9 cellular contexts compared by ENCODE assay signal in the genomic region with DNA sequence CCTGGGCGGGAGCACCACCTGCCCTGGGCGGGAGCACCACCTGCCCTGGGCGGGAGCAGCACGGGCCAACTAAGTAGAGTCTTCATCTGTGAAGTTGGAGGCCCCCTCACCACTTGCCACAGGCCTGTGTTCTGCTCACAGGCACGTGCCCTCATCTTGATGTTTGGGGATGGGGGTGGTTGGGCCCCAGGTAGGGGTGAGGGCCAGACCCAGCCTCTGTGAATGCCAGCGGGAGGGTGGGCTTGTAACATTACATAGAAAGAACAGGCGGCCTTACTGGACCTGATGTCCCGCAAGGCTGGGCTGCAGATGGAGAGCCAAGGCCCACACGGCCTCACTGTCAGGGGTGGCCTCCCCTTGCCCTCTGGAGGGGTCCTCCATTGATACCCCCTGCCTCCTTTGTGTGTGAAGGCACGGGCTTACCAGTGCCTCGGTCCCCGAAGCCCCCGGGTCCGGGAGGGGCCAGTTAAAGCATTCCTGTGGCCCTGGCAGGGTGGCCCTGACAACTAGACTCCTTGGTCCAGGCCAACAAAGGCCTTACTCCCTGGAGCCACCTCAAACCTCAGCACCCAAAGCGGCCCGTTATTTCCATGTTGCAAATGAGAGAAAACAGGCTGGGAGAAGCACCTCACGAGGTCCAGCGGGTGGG. TPM values are rescaled to one million over a fixed set of nuclear protein-coding genes. Genes with fewer than 3 reads are reported as not detected.
DNase-seq lines count a peak whose midpoint lies in the region; ATAC-seq and TF ChIP-seq lines count a peak whose summit lies in the region.
"Had no signal": no experiment of that assay in that cellular context is flagged by ENCODE, and none has a peak within 500 bp of the region (broad histone marks: within the 10 kb centered on the region; RNA-seq: fewer than 3 reads in every experiment).

No MANE protein-coding gene starts in this region.

- H3K4me2 ChIP-seq in MM.1S (ENCODE audit: low read depth, low read length): peak overlapping the region; percentile 91

- ATAC-seq in effector memory CD8-positive, alpha-beta T cell (replicated peaks): no peak
- ATAC-seq in GM21390 (IDR thresholded peaks at IDR 0.05; ENCODE audit: unreplicated experiment): no peak
- ATAC-seq: foreskin keratinocyte had no signal

- peak overlapping the region; percentile 81 for H3K27ac ChIP-seq in CD4-positive, alpha-beta memory T cell (ENCODE audit: low read depth, low read length)
- peak overlapping the region; percentile 45; the same call in 1 of the 2 replicates for H3K27ac ChIP-seq in MM.1S (ENCODE audit: low read length)

- peaks cover 2 to 23% (median 14%) of the 10 kb centered on the region in 4 donors for H3K4me1 Mint-ChIP-seq in CD4-positive, alpha-beta memory T cell
- peaks cover 10 to 14% of the 10 kb centered on the region in 2 donors for H3K4me1 Mint-ChIP-seq in effector memory CD8-positive, alpha-beta T cell (ENCODE audit: low read depth in 2 of 2)
- H3K4me1 Mint-ChIP-seq in neural crest cell: peaks cover 3% of the 10 kb centered on the region

- DNase-seq in CD4-positive, alpha-beta memory T cell: peak in 1 of 5 donors; percentile 51
- DNase-seq in MM.1S (no peak), neural crest cell (ENCODE audit: low read depth, low spot score) (no peak), NCI-H2029 (lab: John Stamatoyannopoulos, UW) (no peak), SW 1271 (lab: John Stamatoyannopoulos, UW) (no peak), NCI-H526 (lab: John Stamatoyannopoulos, UW) (no peak)
- no peak for DNase-seq in effector memory CD8-positive, alpha-beta T cell
- DNase-seq: foreskin keratinocyte had no signal

- H4K20me1 ChIP-seq in MM.1S (ENCODE audit: insufficient read depth, low read length): no peaks in the 10 kb centered on the region

- H3K9me3 ChIP-seq in CD4-positive, alpha-beta memory T cell (ENCODE audit: control insufficient read depth in 1 of 2, low read length in 2 of 2): no peaks in the 10 kb centered on the region
- no peaks in the 10 kb centered on the region for H3K9me3 ChIP-seq in MM.1S (replicated peaks; ENCODE audit: insufficient read depth, low read length)

- 0 out of 2 replicates have a peak, but pooled peaks cover 5% of the 10 kb centered on the region for H3K79me2 ChIP-seq in MM.1S (ENCODE audit: low read length)

- H3K4me3 Mint-ChIP-seq in CD4-positive, alpha-beta memory T cell: peak overlapping the region; percentile 75 to 89 (median 84)
- peak overlapping the region; percentile 80 to 82 for H3K4me3 Mint-ChIP-seq in effector memory CD8-positive, alpha-beta T cell
- peak overlapping the region; percentile 56 for H3K4me3 Mint-ChIP-seq in neural crest cell

- H3K36me3 Mint-ChIP-seq in CD4-positive, alpha-beta memory T cell: no peaks in the 10 kb centered on the region
- H3K36me3 Mint-ChIP-seq in effector memory CD8-positive, alpha-beta T cell (ENCODE audit: insufficient read depth): peaks cover 35% of the 10 kb centered on the region
- no peaks in the 10 kb centered on the region for H3K36me3 Mint-ChIP-seq in neural crest cell (ENCODE audit: low read depth)

- intact Hi-C loops in CD4-positive, alpha-beta memory T cell (cut with micrococcal nuclease): loop anchor here (2.0 kb wide), 2 partner anchors 21 to 65 kb away; no protein-coding TSS in a partner anchor

- H2AFZ ChIP-seq in MM.1S (ENCODE audit: low read length): peak overlapping the region; percentile 90

- POLR2A ChIA-PET in CD4-positive, alpha-beta memory T cell (lab: Charles Lee; ENCODE audit: partially characterized antibody): interaction anchor here (1.2 to 4.2 kb wide), 6 partner anchors 13 to 73 kb away, joined by 3 to 52 read pairs (median 22); partner anchors contain the start of gene CCDC57

- no peaks in the 10 kb centered on the region for H3K36me3 ChIP-seq in CD4-positive, alpha-beta memory T cell (ENCODE audit: insufficient read depth, low read length)
- no peaks in the 10 kb centered on the region for H3K36me3 ChIP-seq in MM.1S (replicated peaks; ENCODE audit: insufficient read depth, low read length)

- peak overlapping the region; percentile 79; the same call in 1 of the 2 replicates for H3K9ac ChIP-seq in MM.1S (ENCODE audit: low read length)

- peak overlapping the region; percentile 61 to 93 (median 91) for H3K27ac Mint-ChIP-seq in CD4-positive, alpha-beta memory T cell
- peak overlapping the region; percentile 68 to 88 for H3K27ac Mint-ChIP-seq in effector memory CD8-positive, alpha-beta T cell
- H3K27ac Mint-ChIP-seq in neural crest cell (ENCODE audit: unreplicated experiment): no peak overlapping the region

- H3K4me3 ChIP-seq in CD4-positive, alpha-beta memory T cell (ENCODE audit: low read length in 2 of 2): peak overlapping the region; percentile 23 to 74
- peak overlapping the region; percentile 94 for H3K4me3 ChIP-seq in MM.1S (ENCODE audit: low read length)

- peaks cover 6% of the 10 kb centered on the region for H3F3A ChIP-seq in MM.1S (ENCODE audit: insufficient read depth, low read length)

- H3K27me3 ChIP-seq in CD4-positive, alpha-beta memory T cell (ENCODE audit: insufficient read depth, low read length): no peaks in the 10 kb centered on the region
- no peaks in the 10 kb centered on the region for H3K27me3 ChIP-seq in MM.1S (replicated peaks; ENCODE audit: insufficient read depth, low read length)
- H3K27me3 ChIP-seq: foreskin keratinocyte had no signal

- H3K9me3 Mint-ChIP-seq in CD4-positive, alpha-beta memory T cell: no peaks in the 10 kb centered on the region
- H3K9me3 Mint-ChIP-seq in effector memory CD8-positive, alpha-beta T cell: no peaks in the 10 kb centered on the region
- no peaks in the 10 kb centered on the region for H3K9me3 Mint-ChIP-seq in neural crest cell

- CTCF ChIA-PET in CD4-positive, alpha-beta memory T cell (lab: Charles Lee; ENCODE audit: partially characterized antibody): no interaction called here

- no peak for TF ChIP-seq CTCF in MM.1S (IDR thresholded peaks at IDR 0.05; ENCODE audit: low read length)
- no peak for TF ChIP-seq CTCF in neural crest cell (conservative IDR thresholded peaks at IDR 0.05)

- H3K4me1 ChIP-seq in CD4-positive, alpha-beta memory T cell (ENCODE audit: insufficient read depth, low read length): peaks cover 34% of the 10 kb centered on the region
- H3K4me1 ChIP-seq in MM.1S (ENCODE audit: low read length): peaks cover 12% of the 10 kb centered on the region
- H3K4me1 ChIP-seq: foreskin keratinocyte had no signal

- no peaks in the 10 kb centered on the region for H3K9me2 ChIP-seq in MM.1S (replicated peaks; ENCODE audit: insufficient read depth, low read length)

- H3K27me3 Mint-ChIP-seq in CD4-positive, alpha-beta memory T cell: no peaks in the 10 kb centered on the region
- no peaks in the 10 kb centered on the region for H3K27me3 Mint-ChIP-seq in effector memory CD8-positive, alpha-beta T cell
- H3K27me3 Mint-ChIP-seq in neural crest cell (ENCODE audit: low read depth): peaks cover 28% of the 10 kb centered on the region

RNA-seq across cellular contexts. Expression of gene SLC16A3, which starts 1.1 kb away (rescaled TPM):
- 10 to 100 TPM; 30.3 to 31.4 TPM for total RNA-seq in CD4-positive, alpha-beta memory T cell
- 1 to 10 TPM; 1.4 to 5.6 TPM for polyA plus RNA-seq in CD4-positive, alpha-beta memory T cell
- 1.5 and 8.6 TPM in 2 replicates for total RNA-seq in neural crest cell

RNA-seq across cellular contexts. Expression of gene CCDC57, which starts 15.1 kb away (rescaled TPM):
- total RNA-seq in CD4-positive, alpha-beta memory T cell: 10 to 100 TPM; 80.5 to 88.7 TPM
- 10 to 100 TPM; 41.6 to 43.6 TPM for polyA plus RNA-seq in CD4-positive, alpha-beta memory T cell
- 47.5 and 50.3 TPM in 2 replicates for total RNA-seq in neural crest cell

RNA-seq across cellular contexts. Expression of gene CSNK1D, which starts 45.7 kb away (rescaled TPM):
- 100 to 1,000 TPM; 182 TPM for total RNA-seq in CD4-positive, alpha-beta memory T cell
- 10 to 100 TPM; 31.6 to 77.2 TPM for polyA plus RNA-seq in CD4-positive, alpha-beta memory T cell
- total RNA-seq in neural crest cell: 163 and 165 TPM in 2 replicates
